ENCODE assay signal across 21 cellular contexts in genomic region chr7:137003071-137003470, GRCh38.
"Had no signal": no experiment of that assay in that cellular context is flagged by ENCODE, and none has a peak within 500 bp of the region (broad histone marks: within the 10 kb centered on the region; RNA-seq: fewer than 3 reads in every experiment).

No MANE protein-coding gene starts in this region.

- H3K27me3 Mint-ChIP-seq: activated naive CD4-positive, alpha-beta T cell treated with anti-CD3 and anti-CD28 coated beads, Interleukin-2, amount 50 U/mL, for 24 hours had no signal

- H3K27ac ChIP-seq: ascending aorta, brain microvascular endothelial cell, foreskin keratinocyte, left lung, ovary, prostate gland, tibial artery had no signal

- H3K4me3 ChIP-seq: ascending aorta, left lung, lung, ovary, prostate gland, right atrium auricular region, tibial artery had no signal

- H3K4me1 Mint-ChIP-seq: activated naive CD4-positive, alpha-beta T cell treated with anti-CD3 and anti-CD28 coated beads, Interleukin-2, amount 50 U/mL, for 24 hours; natural killer cell had no signal

- H3K27ac Mint-ChIP-seq: activated CD8-positive, alpha-beta T cell treated with anti-CD3 and anti-CD28 coated beads, Interleukin-2, amount 10 ng/mL, durations not matched to agents 7 days and 5 days; activated naive CD4-positive, alpha-beta T cell treated with anti-CD3 and anti-CD28 coated beads, Interleukin-2, amount 50 U/mL, for 24 hours; activated T-helper 1 cell treated with anti-CD3 and anti-CD28 coated beads, Interleukin-12 subunit alpha, Interleukin-12 subunit beta, Interleukin-2, Interleukin-4 antibody, amounts not matched to agents 30 ng/mL and 10 ng/mL and 1 ng/mL, durations not matched to agents 14 hours and 24 hours and 36 hours; natural killer cell had no signal

- H3K4me3 Mint-ChIP-seq: activated CD8-positive, alpha-beta T cell treated with anti-CD3 and anti-CD28 coated beads, Interleukin-2, amount 10 ng/mL, durations not matched to agents 7 days and 5 days; activated naive CD4-positive, alpha-beta T cell treated with anti-CD3 and anti-CD28 coated beads, Interleukin-2, amount 50 U/mL, for 24 hours; activated T-helper 1 cell treated with anti-CD3 and anti-CD28 coated beads, Interleukin-12 subunit alpha, Interleukin-12 subunit beta, Interleukin-2, Interleukin-4 antibody, amounts not matched to agents 30 ng/mL and 10 ng/mL and 1 ng/mL, durations not matched to agents 14 hours and 24 hours and 36 hours; natural killer cell had no signal

- ATAC-seq: activated CD8-positive, alpha-beta T cell treated with anti-CD3 and anti-CD28 coated beads, Interleukin-2, amount 10 ng/mL, durations not matched to agents 7 days and 5 days; foreskin keratinocyte; left lung; natural killer cell had no signal

- H3K36me3 Mint-ChIP-seq: activated naive CD4-positive, alpha-beta T cell treated with anti-CD3 and anti-CD28 coated beads, Interleukin-2, amount 50 U/mL, for 24 hours; natural killer cell had no signal

- H3K9me3 ChIP-seq: ascending aorta, left lung, ovary, prostate gland, right atrium auricular region, tibial artery had no signal

- H3K4me1 ChIP-seq: ascending aorta, foreskin keratinocyte, left lung, prostate gland had no signal

- H3K27me3 ChIP-seq: ascending aorta, brain microvascular endothelial cell, foreskin keratinocyte, left lung, ovary, right atrium auricular region, tibial artery had no signal

- H3K36me3 ChIP-seq: ascending aorta, brain microvascular endothelial cell, left lung, ovary, prostate gland, right atrium auricular region, tibial artery had no signal

- DNase-seq: activated CD4-positive, alpha-beta T cell treated with anti-CD3 and anti-CD28 coated beads for 1 hour; activated CD4-positive, alpha-beta T cell treated with anti-CD3 and anti-CD28 coated beads, Interleukin-2, amount 50 U/mL, for 1 hour; activated CD8-positive, alpha-beta T cell treated with anti-CD3 and anti-CD28 coated beads, Interleukin-2, amount 10 ng/mL, durations not matched to agents 7 days and 5 days; activated gamma-delta T cell; brain microvascular endothelial cell; central memory CD4-positive, alpha-beta T cell; foreskin keratinocyte; kidney; left lung; natural killer cell; ovary; stimulated activated CD4-positive, alpha-beta T cell treated with anti-CD3 and anti-CD28 coated beads, Interleukin-4, amount 100 ng/mL, for 24 hours; stimulated activated naive CD4-positive, alpha-beta T cell treated with Interleukin-2 at 50 U/mL for 16 hours; T-helper 1 cell; tibial artery had no signal
